13 cellular contexts compared by ENCODE assay signal in the genomic region with DNA sequence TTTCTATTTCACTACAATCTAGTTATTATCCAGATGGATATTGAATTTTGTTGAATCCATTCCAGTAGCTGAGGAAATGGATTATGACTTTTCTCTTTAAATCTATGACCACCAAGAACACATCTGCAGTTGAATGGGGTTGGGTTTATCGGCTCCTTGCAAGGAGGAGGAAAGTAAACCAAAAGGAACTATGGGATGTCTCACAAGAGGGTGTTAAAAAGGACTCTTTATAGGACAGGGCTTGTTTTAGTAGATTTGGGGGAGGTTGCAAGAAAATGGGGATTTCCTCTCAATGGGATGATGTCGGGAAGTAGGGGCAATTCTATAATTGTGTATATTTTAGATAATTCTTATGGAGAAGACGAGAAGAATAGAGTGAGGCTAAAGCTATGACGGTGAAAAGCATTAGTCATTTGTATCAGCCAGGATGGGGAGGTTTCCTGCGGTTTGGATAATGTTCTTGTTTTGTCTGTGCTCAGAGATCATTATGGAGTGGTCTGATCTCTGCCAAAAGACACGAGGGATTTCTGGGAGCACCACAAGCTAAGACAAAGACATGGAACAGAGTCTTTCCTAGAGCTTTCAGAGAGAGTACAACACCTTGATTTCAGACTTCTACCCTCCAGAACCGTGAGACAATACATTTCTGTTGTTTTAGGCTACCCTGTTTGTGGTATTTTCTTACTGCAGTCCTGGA. TPM values are rescaled to one million over a fixed set of nuclear protein-coding genes. Genes with fewer than 3 reads are reported as not detected.
DNase-seq lines count a peak whose midpoint lies in the region; ATAC-seq and TF ChIP-seq lines count a peak whose summit lies in the region.
"Had no signal": no experiment of that assay in that cellular context is flagged by ENCODE, and none has a peak within 500 bp of the region (broad histone marks: within the 10 kb centered on the region; RNA-seq: fewer than 3 reads in every experiment).

No MANE protein-coding gene starts in this region.

- CTCF ChIA-PET in activated CD8-positive, alpha-beta T cell treated with anti-CD3 and anti-CD28 coated beads for 36 hours (lab: Charles Lee), result interaction anchor here (0.9 kb wide), 1 partner anchor 12 kb away, joined by 4 read pairs; no protein-coding TSS in a partner anchor

- TF ChIP-seq CTCF in astrocyte of the spinal cord (IDR thresholded peaks at IDR 0.05; ENCODE audit: low read depth, low read length), result no peak
- TF ChIP-seq CTCF in activated CD8-positive, alpha-beta T cell treated with anti-CD3 and anti-CD28 coated beads for 36 hours (IDR thresholded peaks at IDR 0.05), result no peak

- no peak for ATAC-seq in HG02885 (IDR thresholded peaks at IDR 0.05; ENCODE audit: poor library complexity, unreplicated experiment)
- ATAC-seq in activated CD8-positive, alpha-beta T cell treated with anti-CD3 and anti-CD28 coated beads for 36 hours, result no peak

- no peak overlapping the region for H3K4me3 ChIP-seq in astrocyte of the spinal cord (ENCODE audit: low read depth, low read length)
- H3K4me3 ChIP-seq: colonic mucosa, PC-9 had no signal

- H3K9me3 Mint-ChIP-seq in activated CD8-positive, alpha-beta T cell treated with anti-CD3 and anti-CD28 coated beads for 36 hours, result no peaks in the 10 kb centered on the region
- H3K9me3 Mint-ChIP-seq: CD4-positive, alpha-beta T cell had no signal

- in situ Hi-C loops in astrocyte of the spinal cord (cut with HindIII; ENCODE audit: low sequenced_read_pairs), result no loop called here

- H3K4me1 Mint-ChIP-seq in activated CD8-positive, alpha-beta T cell treated with anti-CD3 and anti-CD28 coated beads for 36 hours (ENCODE audit: low read depth), result peaks cover 22% of the 10 kb centered on the region

- POLR2A ChIA-PET in activated CD8-positive, alpha-beta T cell treated with anti-CD3 and anti-CD28 coated beads for 36 hours (lab: Charles Lee), result no interaction called here

- DNase-seq in EH (ENCODE audit: low read depth) (peak; percentile 24), LHCN-M2 (ENCODE audit: low read depth) (peak; percentile 84), astrocyte of the spinal cord (ENCODE audit: low read depth, low spot score) (peak; percentile 89), iris pigment epithelial cell (ENCODE audit: low read depth) (peak; percentile 80)
- DNase-seq in activated naive CD4-positive, alpha-beta T cell treated with Interleukin-2 at 50 U/mL for 16 hours, result no peak
- DNase-seq in activated CD8-positive, alpha-beta T cell treated with anti-CD3 and anti-CD28 coated beads for 36 hours, result no peak
- DNase-seq in stimulated activated CD4-positive, alpha-beta T cell treated with anti-CD3 and anti-CD28 coated beads, Interleukin-12 subunit alpha, Interleukin-12 subunit beta, amount 100 ng/mL, for 4 hours, result no peak
- DNase-seq: activated CD4-positive, alpha-beta T cell treated with anti-CD3 and anti-CD28 coated beads for 1 hour; CD4-positive, alpha-beta T cell; colonic mucosa; stimulated activated naive CD4-positive, alpha-beta T cell had no signal

- H3K27me3 Mint-ChIP-seq in activated CD8-positive, alpha-beta T cell treated with anti-CD3 and anti-CD28 coated beads for 36 hours, result no peaks in the 10 kb centered on the region
- H3K27me3 Mint-ChIP-seq: CD4-positive, alpha-beta T cell had no signal

- no peak overlapping the region for H3K4me3 Mint-ChIP-seq in activated CD8-positive, alpha-beta T cell treated with anti-CD3 and anti-CD28 coated beads for 36 hours
- H3K4me3 Mint-ChIP-seq: CD4-positive, alpha-beta T cell had no signal

- peaks cover 16% of the 10 kb centered on the region for H3K36me3 Mint-ChIP-seq in activated CD8-positive, alpha-beta T cell treated with anti-CD3 and anti-CD28 coated beads for 36 hours (ENCODE audit: low read depth)

- intact Hi-C loops in activated CD8-positive, alpha-beta T cell treated with anti-CD3 and anti-CD28 coated beads for 36 hours (cut with micrococcal nuclease), result no loop called here

- H3K27ac Mint-ChIP-seq in activated CD8-positive, alpha-beta T cell treated with anti-CD3 and anti-CD28 coated beads for 36 hours, result no peak overlapping the region
- H3K27ac Mint-ChIP-seq: CD4-positive, alpha-beta T cell had no signal

RNA-seq across cellular contexts. Expression of gene LRRC61, which starts 5.3 kb away (rescaled TPM):
- not detected in 2 replicates for total RNA-seq in LHCN-M2 (2014; rRNA removed)
- polyA plus RNA-seq in LHCN-M2 (2012), result 0.06 TPM
- total RNA-seq in activated CD8-positive, alpha-beta T cell treated with anti-CD3 and anti-CD28 coated beads for 36 hours, result 10 to 100 TPM; 21.8 to 21.9 TPM

RNA-seq across cellular contexts. Expression of gene ACTR3C, which starts 5.4 kb away (rescaled TPM):
- not detected in 2 replicates for total RNA-seq in LHCN-M2 (2014; rRNA removed)
- not detected for polyA plus RNA-seq in LHCN-M2 (2012)
- total RNA-seq in activated CD8-positive, alpha-beta T cell treated with anti-CD3 and anti-CD28 coated beads for 36 hours, result 1 to 10 TPM; 2.6 to 2.9 TPM

RNA-seq across cellular contexts. Expression of gene RARRES2, which starts 23.5 kb away (rescaled TPM):
- total RNA-seq in LHCN-M2 (2014; rRNA removed), result 9.4 and 24.8 TPM in 2 replicates
- polyA plus RNA-seq in LHCN-M2 (2012), result 61.8 TPM
- total RNA-seq in activated CD8-positive, alpha-beta T cell treated with anti-CD3 and anti-CD28 coated beads for 36 hours, result not detected
- total RNA-seq: CD4-positive, alpha-beta T cell; PC-9 had no signal

RNA-seq across cellular contexts. Expression of gene REPIN1, which starts 50.7 kb away (rescaled TPM):
- 147 and 178 TPM in 2 replicates for total RNA-seq in LHCN-M2 (2014; rRNA removed)
- polyA plus RNA-seq in LHCN-M2 (2012), result 92.8 TPM
- total RNA-seq in activated CD8-positive, alpha-beta T cell treated with anti-CD3 and anti-CD28 coated beads for 36 hours, result 10 to 100 TPM; 56.0 to 59.2 TPM

Comparison
In these comparisons a context has a peak if more than half of its experiments do, and no peak if none do; other contexts are left out.
1. DNase-seq: peak in EH (single experiment), LHCN-M2 (single experiment), astrocyte of the spinal cord (single experiment) and iris pigment epithelial cell (single experiment); none in activated naive CD4-positive, alpha-beta T cell treated with Interleukin-2 at 50 U/mL for 16 hours (single experiment), activated CD8-positive, alpha-beta T cell treated with anti-CD3 and anti-CD28 coated beads for 36 hours (single experiment) and stimulated activated CD4-positive, alpha-beta T cell treated with anti-CD3 and anti-CD28 coated beads, Interleukin-12 subunit alpha, Interleukin-12 subunit beta, amount 100 ng/mL, for 4 hours (single experiment).
2. RNA of gene LRRC61, which starts 5.3 kb away (total RNA-seq): 21.8 to 21.9 TPM in activated CD8-positive, alpha-beta T cell treated with anti-CD3 and anti-CD28 coated beads for 36 hours; not detected in LHCN-M2; every median in the first group is over 10 times any median in the second.
3. RNA of gene RARRES2, which starts 23.5 kb away (total RNA-seq): 9.4 to 24.8 TPM in LHCN-M2; not detected in activated CD8-positive, alpha-beta T cell treated with anti-CD3 and anti-CD28 coated beads for 36 hours; every median in the first group is over 10 times any median in the second.